Comparison of ENCODE assay signal across 9 cellular contexts in the genomic region with DNA sequence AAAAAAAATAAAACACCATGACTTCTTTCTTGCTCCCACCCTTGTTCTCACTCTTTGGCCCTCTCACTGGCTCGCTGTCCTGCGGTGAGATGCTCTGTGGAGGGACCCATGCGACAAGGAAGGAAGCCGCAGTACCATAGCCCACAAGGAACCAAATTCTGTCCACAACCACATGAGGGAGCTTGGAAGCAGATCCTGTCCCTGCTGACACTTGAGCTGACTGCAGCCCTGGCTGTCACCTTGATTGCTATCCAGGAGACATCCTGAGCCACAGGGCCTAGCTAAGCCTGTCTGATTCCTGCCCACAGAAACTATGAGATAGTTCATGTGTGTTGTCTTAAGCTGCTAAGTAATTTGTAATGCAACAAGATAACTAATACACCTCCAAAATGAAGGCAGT. TPM values are rescaled to one million over a fixed set of nuclear protein-coding genes. Genes with fewer than 3 reads are reported as not detected.
A peak's percentile ranks its signal among the peaks of the same experiment; 100 is the strongest.
DNase-seq lines count a peak whose midpoint lies in the region; ATAC-seq and TF ChIP-seq lines count a peak whose summit lies in the region.
"Had no signal": no experiment of that assay in that cellular context is flagged by ENCODE, and none has a peak within 500 bp of the region (broad histone marks: within the 10 kb centered on the region; RNA-seq: fewer than 3 reads in every experiment).

No MANE protein-coding gene starts in this region.

- H3K36me3 ChIP-seq in body of pancreas (replicated peaks in 1 of 2; ENCODE audit: insufficient read depth in 1 of 2, low read depth in 2 of 2) (no peaks in the 10 kb centered on the region), left lung (no peaks in the 10 kb centered on the region)

- peaks cover 33% of the 10 kb centered on the region for H3K4me1 Mint-ChIP-seq in activated T-helper 2 cell treated with anti-CD3 and anti-CD28 coated beads, Interferon-gamma antibody, Interleukin-2, Interleukin-4, amounts not matched to agents 10 μg/mL and 5 μg/mL and 100 μg/mL, durations not matched to agents 14 hours and 24 hours and 36 hours (ENCODE audit: low read depth)

- intact Hi-C loops in body of pancreas (cut with DNase I): loop anchor here (10.0 kb wide), 1 partner anchor 91 kb away; no protein-coding TSS in a partner anchor
- intact Hi-C loops in left lung (cut with DNase I): no loop called here
- intact Hi-C loops in activated T-helper 2 cell treated with anti-CD3 and anti-CD28 coated beads, Interferon-gamma antibody, Interleukin-2, Interleukin-4, amounts not matched to agents 10 μg/mL and 5 μg/mL and 100 μg/mL, durations not matched to agents 14 hours and 24 hours and 36 hours (cut with micrococcal nuclease): no loop called here

- TF ChIP-seq POLR2A in body of pancreas (IDR thresholded peaks at IDR 0.05): no peak

- H3K4me1 ChIP-seq in body of pancreas (peaks cover 15% of the 10 kb centered on the region), left lung (peaks cover 21 to 32% of the 10 kb centered on the region in 2 donors)

- H3K27ac ChIP-seq in body of pancreas (no peak overlapping the region), left lung (no peak overlapping the region)

- DNase-seq in NCI-H524 (lab: John Stamatoyannopoulos, UW) (peak; percentile 43 to 79), NCI-H524 treated with DMSO at 0.1 percent for 48 hours (lab: John Stamatoyannopoulos, UW) (no peak), M059J (ENCODE audit: low read depth) (peak; percentile 75), body of pancreas (peak; percentile 46 to 66 (median 60)), left lung (peak in 1 of 2 donors; percentile 43)
- DNase-seq in activated T-helper 2 cell treated with anti-CD3 and anti-CD28 coated beads, Interferon-gamma antibody, Interleukin-2, Interleukin-4, amounts not matched to agents 10 μg/mL and 5 μg/mL and 100 μg/mL, durations not matched to agents 14 hours and 24 hours and 36 hours (ENCODE audit: low spot score): no peak
- DNase-seq: activated B cell treated with CpG ODN at 0.5 μM for 24 hours had no signal

- peaks cover 2% of the 10 kb centered on the region for H3K36me3 Mint-ChIP-seq in activated T-helper 2 cell treated with anti-CD3 and anti-CD28 coated beads, Interferon-gamma antibody, Interleukin-2, Interleukin-4, amounts not matched to agents 10 μg/mL and 5 μg/mL and 100 μg/mL, durations not matched to agents 14 hours and 24 hours and 36 hours (ENCODE audit: low read depth)

- H3K27me3 ChIP-seq in body of pancreas: no peaks in the 10 kb centered on the region
- H3K27me3 ChIP-seq in left lung: no peaks in the 10 kb centered on the region

- ATAC-seq in body of pancreas (no peak), left lung (no peak), GM21360 (IDR thresholded peaks at IDR 0.05; ENCODE audit: unreplicated experiment) (no peak), HG03354 (IDR thresholded peaks at IDR 0.05; ENCODE audit: poor library complexity, severe bottlenecking, unreplicated experiment) (no peak)

- TF ChIP-seq CTCF in body of pancreas (IDR thresholded peaks at IDR 0.05) (peak; percentile 27 to 71 (median 54)), left lung (IDR thresholded peaks at IDR 0.05) (peak; percentile 34 to 38)

- H3K27ac Mint-ChIP-seq in activated T-helper 2 cell treated with anti-CD3 and anti-CD28 coated beads, Interferon-gamma antibody, Interleukin-2, Interleukin-4, amounts not matched to agents 10 μg/mL and 5 μg/mL and 100 μg/mL, durations not matched to agents 14 hours and 24 hours and 36 hours: no peak overlapping the region
- H3K27ac Mint-ChIP-seq: activated B cell treated with CpG ODN at 0.5 μM for 24 hours had no signal

- 26 to 68% methylated on average over 4 of the region's 4 CpGs for WGBS in body of pancreas, 2 donors

- peaks cover 14% of the 10 kb centered on the region for H3K27me3 Mint-ChIP-seq in activated T-helper 2 cell treated with anti-CD3 and anti-CD28 coated beads, Interferon-gamma antibody, Interleukin-2, Interleukin-4, amounts not matched to agents 10 μg/mL and 5 μg/mL and 100 μg/mL, durations not matched to agents 14 hours and 24 hours and 36 hours (ENCODE audit: low read depth)

- H3K9me3 ChIP-seq in body of pancreas (no peaks in the 10 kb centered on the region), left lung (no peaks in the 10 kb centered on the region)

- H3K4me3 ChIP-seq in body of pancreas: no peak overlapping the region
- H3K4me3 ChIP-seq in left lung: no peak overlapping the region

- H3K9me3 Mint-ChIP-seq in activated T-helper 2 cell treated with anti-CD3 and anti-CD28 coated beads, Interferon-gamma antibody, Interleukin-2, Interleukin-4, amounts not matched to agents 10 μg/mL and 5 μg/mL and 100 μg/mL, durations not matched to agents 14 hours and 24 hours and 36 hours: no peaks in the 10 kb centered on the region

- H3K4me3 Mint-ChIP-seq in activated T-helper 2 cell treated with anti-CD3 and anti-CD28 coated beads, Interferon-gamma antibody, Interleukin-2, Interleukin-4, amounts not matched to agents 10 μg/mL and 5 μg/mL and 100 μg/mL, durations not matched to agents 14 hours and 24 hours and 36 hours (ENCODE audit: low read depth): no peak overlapping the region
- H3K4me3 Mint-ChIP-seq: activated B cell treated with CpG ODN at 0.5 μM for 24 hours had no signal

RNA-seq across cellular contexts. Expression of a gene that starts 4.8 kb away (rescaled TPM):
- 521 and 535 TPM in 2 replicates for total RNA-seq in M059J (2014; rRNA removed; shearing (Covaris generic))
- 100 to 1,000 TPM in 1 of 2 donors, 10 to 100 TPM in 1; 20.0 to 211 TPM for total RNA-seq in body of pancreas
- 100 to 1,000 TPM; 239 to 425 TPM for total RNA-seq in left lung
- 827 and 878 TPM in 2 replicates for total RNA-seq in activated T-helper 2 cell treated with anti-CD3 and anti-CD28 coated beads, Interferon-gamma antibody, Interleukin-2, Interleukin-4, amounts not matched to agents 10 μg/mL and 5 μg/mL and 100 μg/mL, durations not matched to agents 14 hours and 24 hours and 36 hours

RNA-seq across cellular contexts. Expression of a gene that starts 14.3 kb away (rescaled TPM):
- not detected in 2 replicates for total RNA-seq in M059J (2014; rRNA removed; shearing (Covaris generic))
- total RNA-seq in body of pancreas (not detected), left lung (not detected)
- total RNA-seq in activated T-helper 2 cell treated with anti-CD3 and anti-CD28 coated beads, Interferon-gamma antibody, Interleukin-2, Interleukin-4, amounts not matched to agents 10 μg/mL and 5 μg/mL and 100 μg/mL, durations not matched to agents 14 hours and 24 hours and 36 hours: 7.5 and 7.9 TPM in 2 replicates
- total RNA-seq: activated B cell treated with CpG ODN at 0.5 μM for 24 hours had no signal

RNA-seq across cellular contexts. Expression of a gene that starts 22.0 kb away (rescaled TPM):
- total RNA-seq in M059J (2014; rRNA removed; shearing (Covaris generic)): 89.2 and 89.4 TPM in 2 replicates
- total RNA-seq in body of pancreas (100 to 1,000 TPM in 1 of 2 donors, 10 to 100 TPM in 1; 99.9 to 679 TPM), left lung (100 to 1,000 TPM; 103 to 262 TPM)
- 181 and 184 TPM in 2 replicates for total RNA-seq in activated T-helper 2 cell treated with anti-CD3 and anti-CD28 coated beads, Interferon-gamma antibody, Interleukin-2, Interleukin-4, amounts not matched to agents 10 μg/mL and 5 μg/mL and 100 μg/mL, durations not matched to agents 14 hours and 24 hours and 36 hours

RNA-seq across cellular contexts. Expression of a gene that starts 28.9 kb away (rescaled TPM):
- 0.22 and 1.4 TPM in 2 replicates for total RNA-seq in M059J (2014; rRNA removed; shearing (Covaris generic))
- total RNA-seq in body of pancreas (100 to 1,000 TPM in 1 of 2 donors, 1 to 10 TPM in 1; 9.6 to 112 TPM), left lung (10 to 100 TPM in 1 of 2 donors, 1 to 10 TPM in 1; 8.4 to 32.5 TPM)
- total RNA-seq in activated T-helper 2 cell treated with anti-CD3 and anti-CD28 coated beads, Interferon-gamma antibody, Interleukin-2, Interleukin-4, amounts not matched to agents 10 μg/mL and 5 μg/mL and 100 μg/mL, durations not matched to agents 14 hours and 24 hours and 36 hours: not detected in 2 replicates
- total RNA-seq: activated B cell treated with CpG ODN at 0.5 μM for 24 hours had no signal

RNA-seq across cellular contexts. Expression of a gene that starts 34.9 kb away (rescaled TPM):
- 9.6 TPM in 1 of 2 replicates, not detected in the other for total RNA-seq in M059J (2014; rRNA removed; shearing (Covaris generic))
- total RNA-seq in body of pancreas: 100 to 1,000 TPM in 1 of 2 donors, not detected in 1; 268 TPM
- 10 to 100 TPM in 1 of 2 donors, 1 to 10 TPM in 1; 3.1 to 24.1 TPM for total RNA-seq in left lung
- 7.6 and 8.3 TPM in 2 replicates for total RNA-seq in activated T-helper 2 cell treated with anti-CD3 and anti-CD28 coated beads, Interferon-gamma antibody, Interleukin-2, Interleukin-4, amounts not matched to agents 10 μg/mL and 5 μg/mL and 100 μg/mL, durations not matched to agents 14 hours and 24 hours and 36 hours
- total RNA-seq: activated B cell treated with CpG ODN at 0.5 μM for 24 hours had no signal

Comparison
In these comparisons a context has a peak if more than half of its experiments do, and no peak if none do; other contexts are left out.
1. DNase-seq: peak in NCI-H524 (2 of 2), M059J (single experiment) and body of pancreas (4 of 4); none in NCI-H524 treated with DMSO at 0.1 percent for 48 hours (single experiment) and activated T-helper 2 cell treated with anti-CD3 and anti-CD28 coated beads, Interferon-gamma antibody, Interleukin-2, Interleukin-4, amounts not matched to agents 10 μg/mL and 5 μg/mL and 100 μg/mL, durations not matched to agents 14 hours and 24 hours and 36 hours (single experiment).